ENCODE assay signal across 8 cellular contexts in genomic region chr17:78780852-78781338, GRCh38. TPM values are rescaled to one million over a fixed set of nuclear protein-coding genes. Genes with fewer than 3 reads are reported as not detected.
A peak's percentile ranks its signal among the peaks of the same experiment; 100 is the strongest.
DNase-seq lines count a peak whose midpoint lies in the region; ATAC-seq, FAIRE-seq and TF ChIP-seq lines count a peak whose summit lies in the region.

No MANE protein-coding gene starts in this region.

- no peaks in the 10 kb centered on the region for H3K9me2 ChIP-seq in Karpas-422 (replicated peaks; ENCODE audit: insufficient read depth, low read length)

- H3K4me2 ChIP-seq in Karpas-422 (ENCODE audit: low read depth, low read length, poor library complexity, severe bottlenecking), result peak overlapping the region; percentile 90

- H3K9me3 ChIP-seq in Karpas-422 (ENCODE audit: low read length) (no peaks in the 10 kb centered on the region), kidney (ENCODE audit: control insufficient read depth in 1 of 2, low read length in 2 of 2) (no peaks in the 10 kb centered on the region)

- no peak for FAIRE-seq in kidney (lab: Jason Lieb, UNC)

- H3K4me1 Mint-ChIP-seq in activated naive CD4-positive, alpha-beta T cell treated with anti-CD3 and anti-CD28 coated beads, Interleukin-2, amount 50 U/mL, for 24 hours, result peaks cover 60% of the 10 kb centered on the region

- H3K27ac Mint-ChIP-seq in activated naive CD4-positive, alpha-beta T cell treated with anti-CD3 and anti-CD28 coated beads, Interleukin-2, amount 50 U/mL, for 24 hours, result peak overlapping the region; percentile 95

- H3K79me2 ChIP-seq in Karpas-422 (ENCODE audit: low read length), result no peaks in the 10 kb centered on the region

- H3K36me3 ChIP-seq in Karpas-422 (ENCODE audit: insufficient read depth, low read length), result no peaks in the 10 kb centered on the region
- H3K36me3 ChIP-seq in kidney (ENCODE audit: control insufficient read depth in 1 of 2, insufficient read depth in 2 of 2, low read length in 2 of 2), result no peaks in the 10 kb centered on the region

- DNase-seq in Karpas-422 (peak; percentile 50), kidney (peak; percentile 57), substantia nigra (lab: John Stamatoyannopoulos, UW) (no peak), NCI-H2196 treated with DMSO at 0.1 percent for 48 hours (lab: John Stamatoyannopoulos, UW; ENCODE audit: unreplicated experiment) (no peak), erythroblast (lab: John Stamatoyannopoulos, UW) (no peak), A172 (ENCODE audit: low spot score) (no peak)

- H3K27me3 Mint-ChIP-seq in activated naive CD4-positive, alpha-beta T cell treated with anti-CD3 and anti-CD28 coated beads, Interleukin-2, amount 50 U/mL, for 24 hours, result no peaks in the 10 kb centered on the region

- H3K27ac ChIP-seq in Karpas-422 (ENCODE audit: low read length) (no peak overlapping the region), kidney (ENCODE audit: low read depth in 2 of 2, low read length in 2 of 2) (peak overlapping the region; percentile 88 to 90), substantia nigra (ENCODE audit: low read depth, low read length, poor library complexity, severe bottlenecking) (peak overlapping the region; percentile 80)

- intact Hi-C loops in kidney (cut with DNase I), result no loop called here

- H3K9me3 Mint-ChIP-seq in activated naive CD4-positive, alpha-beta T cell treated with anti-CD3 and anti-CD28 coated beads, Interleukin-2, amount 50 U/mL, for 24 hours, result no peaks in the 10 kb centered on the region

- TF ChIP-seq POLR2A in erythroblast (IDR thresholded peaks at IDR 0.05; ENCODE audit: low read length), result no peak

- no peak for ATAC-seq in esophagus mucosa

- H3K9ac ChIP-seq in Karpas-422 (ENCODE audit: low read length) (peak overlapping the region; percentile 84), kidney (ENCODE audit: low read length in 2 of 2) (peak overlapping the region; percentile 63 to 71)

- H3K4me3 Mint-ChIP-seq in activated naive CD4-positive, alpha-beta T cell treated with anti-CD3 and anti-CD28 coated beads, Interleukin-2, amount 50 U/mL, for 24 hours, result peak overlapping the region; percentile 85

- no peaks in the 10 kb centered on the region for H4K20me1 ChIP-seq in Karpas-422 (ENCODE audit: insufficient read depth, low read depth, low read length)

- H3K4me1 ChIP-seq in Karpas-422 (ENCODE audit: low read length), result peaks cover 18% of the 10 kb centered on the region
- peaks cover 0 to 10% of the 10 kb centered on the region in 2 donors for H3K4me1 ChIP-seq in kidney (ENCODE audit: control insufficient read depth in 1 of 2, insufficient read depth in 1 of 2, low read depth in 1 of 2, low read length in 2 of 2)

- TF ChIP-seq CTCF in kidney (IDR thresholded peaks at IDR 0.05; ENCODE audit: borderline replicate concordance, extremely low read depth, insufficient read depth), result no peak

- H3K4me3 ChIP-seq in Karpas-422 (ENCODE audit: low read length), result peak overlapping the region; percentile 77
- H3K4me3 ChIP-seq in kidney (ENCODE audit: low read length in 2 of 2), result peak overlapping the region; percentile 63 to 73

- H2AFZ ChIP-seq in Karpas-422 (ENCODE audit: low read length), result peak overlapping the region; percentile 86

- no peaks in the 10 kb centered on the region for H3K27me3 ChIP-seq in Karpas-422 (ENCODE audit: low read length)

- no peaks in the 10 kb centered on the region for H3K36me3 Mint-ChIP-seq in activated naive CD4-positive, alpha-beta T cell treated with anti-CD3 and anti-CD28 coated beads, Interleukin-2, amount 50 U/mL, for 24 hours

RNA-seq across cellular contexts. Expression of gene CYTH1, which starts 1.2 kb away (rescaled TPM):
- total RNA-seq in Karpas-422 (2014; rRNA removed; shearing (Covaris generic); ENCODE audit: low replicate concordance), result 9.6 and 15.8 TPM in 2 replicates
- 59.7 TPM for total RNA-seq in kidney
- 25.3 TPM for polyA plus RNA-seq in kidney (ENCODE audit: insufficient read depth, low read depth, low replicate concordance)
- 25.5 and 43.3 TPM in 2 replicates for total RNA-seq in A172 (2014; rRNA removed; shearing (Covaris generic))
- total RNA-seq in esophagus mucosa, result 54.7 TPM

RNA-seq across cellular contexts. Expression of gene USP36, which starts 59.7 kb away (rescaled TPM):
- 28.4 and 29.6 TPM in 2 replicates for total RNA-seq in Karpas-422 (2014; rRNA removed; shearing (Covaris generic); ENCODE audit: low replicate concordance)
- total RNA-seq in kidney (66.2 TPM), esophagus mucosa (26.4 TPM)
- 17.0 TPM for polyA plus RNA-seq in kidney (ENCODE audit: insufficient read depth, low read depth, low replicate concordance)
- total RNA-seq in A172 (2014; rRNA removed; shearing (Covaris generic)), result 15.9 and 33.6 TPM in 2 replicates

Comparison
In these comparisons a context has a peak if more than half of its experiments do, and no peak if none do; other contexts are left out.
1. DNase-seq: peak in Karpas-422 (single experiment) and kidney (single experiment); none in substantia nigra (0 of 49), NCI-H2196 treated with DMSO at 0.1 percent for 48 hours (single experiment), erythroblast (0 of 2) and A172 (single experiment).